In the genomic region with DNA sequence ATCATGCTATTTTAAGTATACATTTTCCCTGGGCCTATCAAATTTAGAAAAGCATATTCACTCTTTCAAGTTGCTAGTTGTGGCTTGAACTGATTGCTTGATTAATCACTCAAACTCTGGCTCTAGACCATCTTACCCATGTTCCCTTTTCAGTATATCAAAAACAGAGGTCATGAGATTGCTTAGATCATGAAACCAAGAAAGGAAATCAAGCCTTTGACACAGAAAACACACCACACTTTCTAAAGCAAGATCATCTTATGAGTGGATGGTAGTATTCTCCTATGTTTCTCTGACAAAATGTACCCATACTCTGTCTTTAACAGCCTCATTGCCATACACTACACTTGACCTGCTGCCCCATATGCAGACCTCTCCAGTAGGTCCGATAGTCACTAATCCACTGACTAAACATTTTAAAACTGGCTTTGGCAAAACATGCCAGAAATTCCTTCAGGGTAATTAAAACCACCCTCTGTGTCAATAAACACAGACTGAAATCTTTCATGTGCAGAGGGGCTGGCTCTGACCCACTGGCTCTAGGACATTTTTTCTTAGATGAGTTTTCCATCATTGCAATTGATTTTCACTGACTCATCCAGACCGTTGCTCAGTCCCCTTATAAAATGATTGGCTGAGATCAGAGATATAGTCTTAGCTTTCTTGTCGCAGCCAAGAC, we compare ENCODE assay signal across 16 cellular contexts. TPM values are rescaled to one million over a fixed set of nuclear protein-coding genes. Genes with fewer than 3 reads are reported as not detected.
DNase-seq lines count a peak whose midpoint lies in the region; ATAC-seq and TF ChIP-seq lines count a peak whose summit lies in the region.
"Had no signal": no experiment of that assay in that cellular context is flagged by ENCODE, and none has a peak within 500 bp of the region (broad histone marks: within the 10 kb centered on the region; RNA-seq: fewer than 3 reads in every experiment).

No MANE protein-coding gene starts in this region.

- BruUV-seq in HCT116 (replicated peaks; lab: Mats Ljungman, UMichigan), result no TSS peak

- TF ChIP-seq CTCF in AG10803 (conservative IDR thresholded peaks at IDR 0.05; ENCODE audit: low read length) (no peak), HCT116 (IDR thresholded peaks at IDR 0.05 in 2 of 3, conservative IDR thresholded peaks at IDR 0.05 in 1 of 3; ENCODE audit: borderline replicate concordance in 1 of 3, insufficient read depth in 1 of 3, low read depth in 2 of 3, low read length in 2 of 3) (no peak), WTC11 (IDR thresholded peaks at IDR 0.05) (no peak), omental fat pad (IDR thresholded peaks at IDR 0.05) (no peak)

- H3K9me2 ChIP-seq in HCT116 (ENCODE audit: insufficient read depth), result no peaks in the 10 kb centered on the region

- peaks cover 0 to 7% of the 10 kb centered on the region in 2 experiments; a peak in 1 of 4 replicates for H3K4me1 ChIP-seq in HCT116 (ENCODE audit: control insufficient read depth in 1 of 2, insufficient read depth in 2 of 2, low read length in 2 of 2)
- H3K4me1 ChIP-seq: esophagus muscularis mucosa, upper lobe of left lung had no signal

- ATAC-seq in HCT116 (peak; percentile 69), WTC11 (peak; percentile 44; the same call in 1 of the 2 replicates), GM18909 (IDR thresholded peaks at IDR 0.05; ENCODE audit: poor library complexity, unreplicated experiment) (no peak), omental fat pad (ENCODE audit: low FRiP score) (no peak), GM19328 (IDR thresholded peaks at IDR 0.05; ENCODE audit: unreplicated experiment) (no peak)
- ATAC-seq: left ventricle myocardium superior had no signal

- POLR2A ChIA-PET in HCT116 (lab: Charles Lee), result no interaction called here
- POLR2A ChIA-PET in WTC11 (lab: Charles Lee), result no interaction called here

- TF ChIP-seq RAD21 in HCT116 (IDR thresholded peaks at IDR 0.05; ENCODE audit: low read depth), result no peak

- DNase-seq in AG10803 (ENCODE audit: low read depth) (peak; percentile 3), HCT116 (ENCODE audit: low read depth, low spot score) (no peak), WTC11 (ENCODE audit: low spot score) (no peak), kidney tubule cell (ENCODE audit: low spot score) (peak; percentile 81), omental fat pad (ENCODE audit: low spot score) (no peak), NOMO-1 treated with dmso at 0.1 percent for 144 hours (lab: John Stamatoyannopoulos, UW; ENCODE audit: unreplicated experiment) (no peak)
- DNase-seq: amygdala, DMS153, left ventricle myocardium superior, upper lobe of left lung had no signal

- no peak overlapping the region for H2AFZ ChIP-seq in HCT116 (ENCODE audit: low read depth, low read length, poor library complexity, severe bottlenecking)

- TF ChIP-seq POLR2A in HCT116 (IDR thresholded peaks at IDR 0.05; ENCODE audit: borderline replicate concordance, extremely low read depth, insufficient read depth, insufficient read length), result no peak

- H3K9me3 ChIP-seq in HCT116 (ENCODE audit: control insufficient read depth in 1 of 2, insufficient read depth in 1 of 2, low read depth in 1 of 2, low read length in 2 of 2), result no peaks in the 10 kb centered on the region
- H3K9me3 ChIP-seq: esophagus muscularis mucosa, neutrophil, upper lobe of left lung had no signal

- H3K9ac ChIP-seq in HCT116 (ENCODE audit: low read length), result no peak overlapping the region

- H3K36me3 Mint-ChIP-seq in WTC11, result no peaks in the 10 kb centered on the region

- intact Hi-C loops in HCT116 (cut with micrococcal nuclease), result no loop called here

- RAD21 ChIA-PET in HCT116 (lab: Charles Lee; ENCODE audit: low non-redundant PET in 1 of 2, low total read pairs in 2 of 2, uncharacterized antibody in 2 of 2, unreplicated experiment in 2 of 2), result no interaction called here

- no peaks in the 10 kb centered on the region for H3K79me2 ChIP-seq in HCT116 (ENCODE audit: insufficient read depth, low read length)

- no peaks in the 10 kb centered on the region for H4K20me1 ChIP-seq in HCT116 (ENCODE audit: insufficient read depth)

- no peak overlapping the region for H3K27ac ChIP-seq in HCT116 (ENCODE audit: low read depth, low read length)
- H3K27ac ChIP-seq: esophagus muscularis mucosa, neutrophil, upper lobe of left lung had no signal

- CTCF ChIA-PET in HCT116 (lab: Charles Lee), result no interaction called here
- CTCF ChIA-PET in WTC11 (lab: Charles Lee), result no interaction called here

- H3K36me3 ChIP-seq in HCT116 (ENCODE audit: control insufficient read depth in 1 of 2, insufficient read depth in 2 of 2, low read length in 2 of 2), result no peaks in the 10 kb centered on the region
- H3K36me3 ChIP-seq: esophagus muscularis mucosa, neutrophil, upper lobe of left lung had no signal

- H3K27me3 Mint-ChIP-seq in WTC11 (ENCODE audit: low read depth), result no peaks in the 10 kb centered on the region
- H3K27me3 Mint-ChIP-seq: dendritic cell treated with granulocyte-macrophage colony-stimulating factor and Interleukin-4, amounts not matched to agents 40 ng/mL and 50 ng/mL, for 4 days had no signal

- no peaks in the 10 kb centered on the region for H3K9me3 Mint-ChIP-seq in WTC11
- H3K9me3 Mint-ChIP-seq: dendritic cell treated with granulocyte-macrophage colony-stimulating factor and Interleukin-4, amounts not matched to agents 40 ng/mL and 50 ng/mL, for 4 days had no signal

- no peak overlapping the region for H3K4me3 Mint-ChIP-seq in WTC11
- H3K4me3 Mint-ChIP-seq: dendritic cell treated with granulocyte-macrophage colony-stimulating factor and Interleukin-4, amounts not matched to agents 40 ng/mL and 50 ng/mL, for 4 days had no signal

- H3K4me3 ChIP-seq in AG10803 (ENCODE audit: low read length), result no peak overlapping the region
- H3K4me3 ChIP-seq in HCT116 (replicated peaks in 1 of 2; ENCODE audit: low read depth in 1 of 2, low read length in 2 of 2), result no peak overlapping the region
- H3K4me3 ChIP-seq: esophagus muscularis mucosa, upper lobe of left lung had no signal

- peaks cover 3% of the 10 kb centered on the region for H3K27me3 ChIP-seq in HCT116 (ENCODE audit: insufficient read depth, low read length)
- H3K27me3 ChIP-seq: esophagus muscularis mucosa, neutrophil, upper lobe of left lung had no signal

- peaks cover 12% of the 10 kb centered on the region for H3K4me1 Mint-ChIP-seq in WTC11

- 0 out of 2 replicates have a peak overlapping the region, but pooled peaks have one; percentile 11 for H3K4me2 ChIP-seq in HCT116 (ENCODE audit: low read length)

- H3K27ac Mint-ChIP-seq in WTC11, result no peak overlapping the region
- H3K27ac Mint-ChIP-seq: dendritic cell treated with granulocyte-macrophage colony-stimulating factor and Interleukin-4, amounts not matched to agents 40 ng/mL and 50 ng/mL, for 4 days had no signal

TF ChIP-seq in HCT116, 20 proteins besides CTCF, POLR2A, EP300 and RAD21 (continues in another document):
- TF ChIP-seq SIN3A (IDR thresholded peaks at IDR 0.05; ENCODE audit: low read depth), result no peak
- TF ChIP-seq CEBPB (IDR thresholded peaks at IDR 0.05; ENCODE audit: low read depth), result no peak
- TF ChIP-seq ZNF274 (IDR thresholded peaks at IDR 0.05; ENCODE audit: low read depth, low read length), result no peak
- no peak for TF ChIP-seq CBX3 (IDR thresholded peaks at IDR 0.05; ENCODE audit: low read depth)
- no peak for TF ChIP-seq ZFX (IDR thresholded peaks at IDR 0.05)
- TF ChIP-seq EGR1 (IDR thresholded peaks at IDR 0.05; ENCODE audit: low read depth), result no peak
- TF ChIP-seq SP1 (IDR thresholded peaks at IDR 0.05; ENCODE audit: low read depth), result no peak
- TF ChIP-seq POLR2AphosphoS5 (IDR thresholded peaks at IDR 0.05; ENCODE audit: low read depth, low read length), result no peak
- TF ChIP-seq YY1 (IDR thresholded peaks at IDR 0.05; ENCODE audit: extremely low read depth, insufficient replicate concordance, low read depth, low read length), result no peak

TF ChIP-seq in WTC11, 78 proteins besides CTCF, POLR2A, EP300 and RAD21 (continues in another document):
- TF ChIP-seq ZNF138 (CRISPR knock-in tag; conservative IDR thresholded peaks at IDR 0.05), result no peak
- no peak for TF ChIP-seq NFE2L1 (CRISPR knock-in tag; IDR thresholded peaks at IDR 0.05)
- TF ChIP-seq ZNF416 (CRISPR knock-in tag; IDR thresholded peaks at IDR 0.05), result no peak
- no peak for TF ChIP-seq NR3C1 (CRISPR knock-in tag; conservative IDR thresholded peaks at IDR 0.05; ENCODE audit: low read depth)
- TF ChIP-seq TCF7 (CRISPR knock-in tag; IDR thresholded peaks at IDR 0.05; ENCODE audit: low read depth), result no peak
- TF ChIP-seq NFYB (CRISPR knock-in tag; conservative IDR thresholded peaks at IDR 0.05; ENCODE audit: low read depth), result no peak
- TF ChIP-seq ZMAT4 (CRISPR knock-in tag; IDR thresholded peaks at IDR 0.05), result no peak
- TF ChIP-seq, protein P1, sequence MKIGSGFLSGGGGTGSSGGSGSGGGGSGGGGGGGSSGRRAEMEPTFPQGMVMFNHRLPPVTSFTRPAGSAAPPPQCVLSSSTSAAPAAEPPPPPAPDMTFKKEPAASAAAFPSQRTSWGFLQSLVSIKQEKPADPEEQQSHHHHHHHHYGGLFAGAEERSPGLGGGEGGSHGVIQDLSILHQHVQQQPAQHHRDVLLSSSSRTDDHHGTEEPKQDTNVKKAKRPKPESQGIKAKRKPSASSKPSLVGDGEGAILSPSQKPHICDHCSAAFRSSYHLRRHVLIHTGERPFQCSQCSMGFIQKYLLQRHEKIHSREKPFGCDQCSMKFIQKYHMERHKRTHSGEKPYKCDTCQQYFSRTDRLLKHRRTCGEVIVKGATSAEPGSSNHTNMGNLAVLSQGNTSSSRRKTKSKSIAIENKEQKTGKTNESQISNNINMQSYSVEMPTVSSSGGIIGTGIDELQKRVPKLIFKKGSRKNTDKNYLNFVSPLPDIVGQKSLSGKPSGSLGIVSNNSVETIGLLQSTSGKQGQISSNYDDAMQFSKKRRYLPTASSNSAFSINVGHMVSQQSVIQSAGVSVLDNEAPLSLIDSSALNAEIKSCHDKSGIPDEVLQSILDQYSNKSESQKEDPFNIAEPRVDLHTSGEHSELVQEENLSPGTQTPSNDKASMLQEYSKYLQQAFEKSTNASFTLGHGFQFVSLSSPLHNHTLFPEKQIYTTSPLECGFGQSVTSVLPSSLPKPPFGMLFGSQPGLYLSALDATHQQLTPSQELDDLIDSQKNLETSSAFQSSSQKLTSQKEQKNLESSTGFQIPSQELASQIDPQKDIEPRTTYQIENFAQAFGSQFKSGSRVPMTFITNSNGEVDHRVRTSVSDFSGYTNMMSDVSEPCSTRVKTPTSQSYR (CRISPR knock-in tag; IDR thresholded peaks at IDR 0.05), result no peak
- no peak for TF ChIP-seq EMX1 (CRISPR knock-in tag; IDR thresholded peaks at IDR 0.05)
- TF ChIP-seq GTF2I (CRISPR knock-in tag; conservative IDR thresholded peaks at IDR 0.05), result no peak

RNA-seq across cellular contexts. Expression of gene PPP2R2B, which starts 18.2 kb away (rescaled TPM):
- total RNA-seq in HCT116 (2021; ENCODE audit: unreplicated experiment) (not detected), WTC11 (2021) (12.7 to 20.3 TPM (median 13.2 TPM) in 3 replicates), omental fat pad (1 to 10 TPM in 2 of 4 donors, under 1 TPM in 2; 0.31 to 1.9 (median 0.96) TPM)
- not detected in 2 replicates for polyA plus RNA-seq in HCT116 (2012)
- total RNA-seq: SK-MEL-5 had no signal

Comparison
In these comparisons a context has a peak if more than half of its experiments do, and no peak if none do; other contexts are left out.
1. DNase-seq: peak in AG10803 (single experiment) and kidney tubule cell (single experiment); none in HCT116 (single experiment), WTC11 (single experiment), omental fat pad (single experiment) and NOMO-1 treated with dmso at 0.1 percent for 144 hours (single experiment).
2. ATAC-seq: peak in HCT116 (single experiment) and WTC11 (single experiment); none in GM18909 (single experiment), omental fat pad (single experiment) and GM19328 (single experiment).